ENCODE assay signal across 10 cellular contexts in genomic region chr1:60149254-60149653, GRCh38.
DNase-seq lines count a peak whose midpoint lies in the region; ATAC-seq and TF ChIP-seq lines count a peak whose summit lies in the region.
"Had no signal": no experiment of that assay in that cellular context is flagged by ENCODE, and none has a peak within 500 bp of the region (broad histone marks: within the 10 kb centered on the region; RNA-seq: fewer than 3 reads in every experiment).

No MANE protein-coding gene starts in this region.

- no peak for TF ChIP-seq POLR2A in body of pancreas (IDR thresholded peaks at IDR 0.05)

- H3K4me1 ChIP-seq in body of pancreas (peaks cover 8% of the 10 kb centered on the region), smooth muscle cell (ENCODE audit: low read depth) (no peaks in the 10 kb centered on the region)

- H3K36me3 ChIP-seq in body of pancreas (replicated peaks in 1 of 2; ENCODE audit: insufficient read depth in 1 of 2, low read depth in 2 of 2) (no peaks in the 10 kb centered on the region), smooth muscle cell (ENCODE audit: low read depth) (no peaks in the 10 kb centered on the region)

- H2AFZ ChIP-seq in smooth muscle cell (ENCODE audit: low read depth), result no peak overlapping the region

- H3K4me3 ChIP-seq in body of pancreas (no peak overlapping the region), smooth muscle cell (no peak overlapping the region)

- no peaks in the 10 kb centered on the region for H4K20me1 ChIP-seq in smooth muscle cell (ENCODE audit: low read depth)

- 4 to 24% methylated on average over 2 of the region's 2 CpGs for WGBS in body of pancreas, 2 donors
- 80% methylated on average over 2 of the region's 2 CpGs for WGBS in smooth muscle cell (ENCODE audit: low lambda C conversion rate)

- H3F3A ChIP-seq in smooth muscle cell (ENCODE audit: low read depth), result no peaks in the 10 kb centered on the region

- ATAC-seq in body of pancreas (peak; percentile 71), left lobe of liver (peak; percentile 44), GM21717 (IDR thresholded peaks at IDR 0.05; ENCODE audit: unreplicated experiment) (no peak)

- DNase-seq in Ammon's horn (ENCODE audit: low spot score) (peak; percentile 20), NCI-H1105 treated with DMSO at 0.1 percent for 48 hours (lab: John Stamatoyannopoulos, UW) (peak; percentile 78), body of pancreas (peak; percentile 25 to 77 (median 62)), left lobe of liver (ENCODE audit: low spot score) (no peak), T-helper 1 cell (no peak), A172 (ENCODE audit: low spot score) (no peak), smooth muscle cell (lab: John Stamatoyannopoulos, UW; ENCODE audit: unreplicated experiment) (no peak)
- DNase-seq: activated CD8-positive, alpha-beta memory T cell treated with anti-CD3 and anti-CD28 coated beads, Interleukin-2, amount 50 U/mL, for 48 hours; GDM1 had no signal

- intact Hi-C loops in body of pancreas (cut with DNase I), result no loop called here

- H3K9me3 ChIP-seq in body of pancreas, result no peaks in the 10 kb centered on the region
- H3K9me3 ChIP-seq in smooth muscle cell (replicated peaks; ENCODE audit: low read depth), result no peaks in the 10 kb centered on the region

- H3K27me3 ChIP-seq in body of pancreas, result no peaks in the 10 kb centered on the region
- no peaks in the 10 kb centered on the region for H3K27me3 ChIP-seq in smooth muscle cell (ENCODE audit: low read depth)

- no peak overlapping the region for H3K4me2 ChIP-seq in smooth muscle cell

- H3K27ac ChIP-seq in body of pancreas (peak overlapping the region in 1 of 4 donors; percentile 26), smooth muscle cell (ENCODE audit: low read depth) (no peak overlapping the region)

- no peaks in the 10 kb centered on the region for H3K79me2 ChIP-seq in smooth muscle cell (ENCODE audit: low read depth)

- H3K9ac ChIP-seq in smooth muscle cell (ENCODE audit: low read depth), result no peak overlapping the region

- TF ChIP-seq CTCF in body of pancreas (IDR thresholded peaks at IDR 0.05) (no peak), smooth muscle cell (IDR thresholded peaks at IDR 0.05; ENCODE audit: borderline replicate concordance, insufficient read depth, poor library complexity, severe bottlenecking) (no peak)

Comparison
In these comparisons a context has a peak if more than half of its experiments do, and no peak if none do; other contexts are left out.
1. DNase-seq: peak in Ammon's horn (single experiment), NCI-H1105 treated with DMSO at 0.1 percent for 48 hours (single experiment) and body of pancreas (4 of 4); none in left lobe of liver (single experiment), T-helper 1 cell (0 of 5), A172 (single experiment) and smooth muscle cell (single experiment).